Comparison of ENCODE assay signal across 11 cellular contexts in the genomic region with DNA sequence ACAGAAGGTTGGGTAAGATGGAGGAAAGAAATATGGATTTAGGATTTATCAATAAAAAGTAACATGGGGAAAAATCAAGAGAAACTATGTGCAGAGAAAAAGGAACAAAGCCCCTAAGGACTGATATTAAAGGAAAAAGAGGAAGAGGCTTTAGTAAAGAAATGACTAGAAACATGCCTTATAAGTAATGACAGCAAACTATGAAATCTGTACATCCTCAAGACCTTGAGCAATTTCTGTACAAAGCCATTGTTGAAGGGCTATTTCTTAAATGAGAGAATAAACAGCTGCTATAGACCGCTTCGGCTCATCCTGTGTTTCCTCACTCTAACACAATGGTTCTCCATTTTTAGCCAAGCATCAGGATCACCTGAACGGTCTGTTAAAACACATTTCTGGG.
"Had no signal": no experiment of that assay in that cellular context is flagged by ENCODE, and none has a peak within 500 bp of the region (broad histone marks: within the 10 kb centered on the region; RNA-seq: fewer than 3 reads in every experiment).

No MANE protein-coding gene starts in this region.

- DNase-seq: activated CD4-positive, alpha-beta T cell treated with anti-CD3 and anti-CD28 coated beads, Interleukin-2, amount 50 U/mL, for 4 hours; activated gamma-delta T cell; activated T-cell treated with anti-CD3 and anti-CD28 coated beads, Interleukin-2, amount 50 U/mL, for 72 hours; adrenal gland; foreskin keratinocyte; hippocampal formation; left cardiac atrium; mesenchymal stem cell; naive thymus-derived CD4-positive, alpha-beta T cell; stimulated activated naive B cell treated with anti-CD40 and anti-IgM and Interleukin-4, amounts not matched to agents 10 μg/mL and 1 μg/mL and 100 μg/mL, for 72 hours had no signal

- ATAC-seq: activated naive CD4-positive, alpha-beta T cell treated with anti-CD3 and anti-CD28 coated beads, Interleukin-2, amount 50 U/mL, for 72 hours; activated T-cell treated with anti-CD3 and anti-CD28 coated beads, Interleukin-2, amount 50 U/mL, for 72 hours; foreskin keratinocyte; left cardiac atrium; naive thymus-derived CD4-positive, alpha-beta T cell; stimulated activated naive B cell treated with anti-CD40 and anti-IgM and Interleukin-4, amounts not matched to agents 10 μg/mL and 1 μg/mL and 100 μg/mL, for 72 hours had no signal
